21 cellular contexts compared by ENCODE assay signal in the genomic region with DNA sequence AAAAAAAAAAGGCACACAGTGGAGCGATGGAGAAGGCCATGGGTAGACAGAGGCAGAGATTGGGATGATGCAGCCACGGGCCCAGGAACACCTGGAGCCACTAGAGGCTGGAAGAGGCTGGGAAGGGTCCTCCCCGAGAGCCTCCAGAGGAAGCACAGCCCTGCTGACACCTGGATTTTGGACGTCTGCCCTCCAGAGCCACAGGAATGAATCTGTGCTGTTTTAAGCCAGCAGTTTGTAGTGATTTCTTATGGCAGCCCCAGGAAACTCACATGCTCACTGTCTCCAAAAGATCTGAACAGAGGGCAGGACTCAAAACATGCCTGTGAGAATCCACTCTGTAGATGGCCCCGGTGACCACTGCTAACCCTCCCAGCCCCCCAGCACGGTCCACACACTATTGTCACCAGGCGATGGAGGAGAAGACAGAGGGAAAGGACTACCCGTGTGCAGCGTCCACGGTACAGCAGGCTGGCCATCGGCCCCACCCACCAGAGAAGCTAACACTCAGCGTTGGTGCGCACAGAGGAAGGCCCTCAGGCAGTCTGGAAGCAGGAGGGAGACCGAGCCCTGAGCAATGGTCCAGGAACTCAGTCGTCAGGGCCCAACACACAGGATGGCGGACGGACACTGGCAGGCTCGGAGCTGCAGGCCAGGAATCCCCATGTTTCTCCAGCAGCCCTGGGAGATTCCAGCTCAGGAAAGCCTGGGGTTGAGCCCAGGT.
DNase-seq lines count a peak whose midpoint lies in the region; ATAC-seq, FAIRE-seq and TF ChIP-seq lines count a peak whose summit lies in the region.
"Had no signal": no experiment of that assay in that cellular context is flagged by ENCODE, and none has a peak within 500 bp of the region (broad histone marks: within the 10 kb centered on the region; RNA-seq: fewer than 3 reads in every experiment).

No MANE protein-coding gene starts in this region.

- H3K4me3 ChIP-seq in cardiac muscle cell: no peak overlapping the region
- H3K4me3 ChIP-seq: GM23248 had no signal

- H3K36me3 ChIP-seq in cardiac muscle cell: peaks cover 19% of the 10 kb centered on the region

- H3K9me3 ChIP-seq in cardiac muscle cell (ENCODE audit: low read depth): no peaks in the 10 kb centered on the region

- H3K36me3 Mint-ChIP-seq in HFFc6 (ENCODE audit: low read depth): peaks cover 10% of the 10 kb centered on the region; the same call in 1 of the 2 replicates
- H3K36me3 Mint-ChIP-seq: CD8-positive, alpha-beta T cell; IgD-negative memory B cell had no signal

- peaks cover 13% of the 10 kb centered on the region for H3K27me3 Mint-ChIP-seq in HFFc6 (ENCODE audit: insufficient read depth)
- H3K27me3 Mint-ChIP-seq: IgD-negative memory B cell had no signal

- no peak overlapping the region for H3K4me3 Mint-ChIP-seq in HFFc6
- H3K4me3 Mint-ChIP-seq: B cell; CD8-positive, alpha-beta T cell; IgD-negative memory B cell had no signal

- no peak for ATAC-seq in left cardiac atrium
- ATAC-seq: CD8-positive, alpha-beta T cell had no signal

- FAIRE-seq in RCC 7860 (lab: Jason Lieb, UNC): no peak

- peaks cover 11% of the 10 kb centered on the region; the same call in 1 of the 2 replicates for H3K9me3 Mint-ChIP-seq in HFFc6
- H3K9me3 Mint-ChIP-seq: CD8-positive, alpha-beta T cell had no signal

- H3K27ac Mint-ChIP-seq in HFFc6: no peak overlapping the region
- H3K27ac Mint-ChIP-seq: B cell; CD8-positive, alpha-beta T cell; IgD-negative memory B cell had no signal

- H3K27ac ChIP-seq in cardiac muscle cell: peak overlapping the region; percentile 60
- H3K27ac ChIP-seq: 22Rv1, GM23248 had no signal

- TF ChIP-seq CTCF in cardiac muscle cell (IDR thresholded peaks at IDR 0.05; ENCODE audit: low read depth, low read length): no peak
- no peak for TF ChIP-seq CTCF in HFFc6 (IDR thresholded peaks at IDR 0.05)
- peak; percentile 86 for TF ChIP-seq CTCF in subcutaneous adipose tissue (IDR thresholded peaks at IDR 0.05; ENCODE audit: low read depth)

- intact Hi-C loops in left cardiac atrium (cut with DNase I): no loop called here

- peaks cover 13% of the 10 kb centered on the region for H3K4me1 ChIP-seq in cardiac muscle cell (ENCODE audit: low read depth)

- no peak for DNase-seq in cardiac muscle cell (ENCODE audit: low read depth in 1 of 2, low spot score in 1 of 2)
- no peak for DNase-seq in left cardiac atrium
- DNase-seq in HFFc6: peak; percentile 30
- peak; percentile 21 for DNase-seq in astrocyte of the hippocampus (ENCODE audit: low read depth, low spot score)
- DNase-seq in RCC 7860 (ENCODE audit: low spot score): no peak
- no peak for DNase-seq in GF-D8 (lab: John Stamatoyannopoulos, UW)
- no peak for DNase-seq in activated CD4-positive, alpha-beta T cell treated with anti-CD3 and anti-CD28 coated beads, Interleukin-2, amount 50 U/mL, for 48 hours
- DNase-seq: CD8-positive, alpha-beta T cell; DMS 273 treated with DMSO at 0.1 percent for 48 hours; GM23248; Kasumi-1; NCI-H1105; NCI-H1694; NCI-H2107; NCI-H2227 treated with DMSO at 0.1 percent for 48 hours; NCI-H524; SHP77 treated with DMSO at 0.1 percent for 48 hours had no signal

- peaks cover 12% of the 10 kb centered on the region; the same call in 1 of the 2 replicates for H3K4me1 Mint-ChIP-seq in HFFc6 (ENCODE audit: low read depth)
- H3K4me1 Mint-ChIP-seq: B cell, IgD-negative memory B cell had no signal

- H3K27me3 ChIP-seq in cardiac muscle cell: no peaks in the 10 kb centered on the region

Comparison
In these comparisons a context has a peak if more than half of its experiments do, and no peak if none do; other contexts are left out.
1. DNase-seq: peak in HFFc6 (single experiment) and astrocyte of the hippocampus (single experiment); none in cardiac muscle cell (0 of 2), left cardiac atrium (single experiment), RCC 7860 (single experiment), GF-D8 (single experiment) and activated CD4-positive, alpha-beta T cell treated with anti-CD3 and anti-CD28 coated beads, Interleukin-2, amount 50 U/mL, for 48 hours (0 of 2).